26 cellular contexts compared by ENCODE assay signal in the genomic region with DNA sequence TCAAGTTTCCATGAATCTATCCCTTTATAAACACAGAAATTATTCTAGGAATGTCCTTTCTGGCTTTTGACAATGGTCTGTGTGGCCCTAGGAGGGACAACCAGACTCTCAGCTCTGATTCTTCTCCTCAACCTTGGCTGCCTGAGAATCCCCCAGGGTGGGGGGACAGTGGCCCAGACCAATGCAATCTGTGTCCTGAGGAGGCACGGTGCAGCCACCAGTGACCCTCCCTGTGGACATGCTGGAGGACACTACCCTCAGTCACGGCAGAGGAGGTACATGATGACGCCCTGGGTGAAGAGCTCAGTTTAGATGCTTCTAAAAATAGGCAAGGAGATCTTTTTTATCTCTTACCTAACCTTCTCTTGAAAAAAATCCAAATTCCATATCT.
DNase-seq lines count a peak whose midpoint lies in the region; ATAC-seq and TF ChIP-seq lines count a peak whose summit lies in the region.
"Had no signal": no experiment of that assay in that cellular context is flagged by ENCODE, and none has a peak within 500 bp of the region (broad histone marks: within the 10 kb centered on the region; RNA-seq: fewer than 3 reads in every experiment).

No MANE protein-coding gene starts in this region.

- ATAC-seq in Right ventricle myocardium superior (ENCODE audit: poor library complexity) = peak; percentile 31
- ATAC-seq: PC-3 had no signal

- TF ChIP-seq CTCF in left ventricle myocardium inferior (IDR thresholded peaks at IDR 0.05; ENCODE audit: borderline replicate concordance) (no peak), osteocyte (IDR thresholded peaks at IDR 0.05) (no peak)

- intact Hi-C loops in Right ventricle myocardium superior (cut with DNase I) = no loop called here
- intact Hi-C loops in left ventricle myocardium inferior (cut with micrococcal nuclease) = no loop called here
- intact Hi-C loops in cardiac septum (cut with DNase I) = no loop called here

- no peaks in the 10 kb centered on the region for H3K9me3 Mint-ChIP-seq in osteocyte (ENCODE audit: unreplicated experiment)

- H3K27ac ChIP-seq in left ventricle myocardium inferior (replicated peaks) = no peak overlapping the region
- peak overlapping the region; percentile 46 for H3K27ac ChIP-seq in temporal lobe (ENCODE audit: low read depth, low read length)
- H3K27ac ChIP-seq: GM23248 had no signal

- H3K4me3 Mint-ChIP-seq in osteocyte (ENCODE audit: unreplicated experiment) = no peak overlapping the region
- H3K4me3 Mint-ChIP-seq: HFFc6 had no signal

- no peaks in the 10 kb centered on the region for H3K9me3 ChIP-seq in left ventricle myocardium inferior (replicated peaks)
- H3K9me3 ChIP-seq: BE2C, HAP-1 had no signal

- peaks cover 13% of the 10 kb centered on the region for H3K4me1 Mint-ChIP-seq in osteocyte (ENCODE audit: unreplicated experiment)

- H3K27me3 Mint-ChIP-seq in osteocyte (ENCODE audit: unreplicated experiment) = peaks cover 5% of the 10 kb centered on the region

- no peaks in the 10 kb centered on the region for H3K36me3 ChIP-seq in left ventricle myocardium inferior
- H3K36me3 ChIP-seq: BE2C, HAP-1 had no signal

- H3K27me3 ChIP-seq in left ventricle myocardium inferior (ENCODE audit: low read depth) = no peaks in the 10 kb centered on the region
- H3K27me3 ChIP-seq: BE2C had no signal

- no peak for DNase-seq in Right ventricle myocardium superior
- DNase-seq in left ventricle myocardium inferior = no peak
- peak; percentile 70 for DNase-seq in cardiac septum (ENCODE audit: low spot score)
- peak; percentile 16 for DNase-seq in myocyte (ENCODE audit: low read depth)
- no peak for DNase-seq in NCI-H226
- DNase-seq in SIG-M5 (lab: John Stamatoyannopoulos, UW) = no peak
- DNase-seq in osteocyte (ENCODE audit: extremely low spot score, unreplicated experiment) = no peak
- DNase-seq: 8988T, ACHN, BE2C, Calu3, DMS153, DND-41, GM23248, HFFc6, KBM-7, NCI-H1105 treated with DMSO at 0.1 percent for 48 hours, NCI-H146, NCI-H1930, NCI-H2107, NCI-H446, NCI-H524 treated with DMSO at 0.1 percent for 48 hours, NCI-H774, PC-3 had no signal

- H3K27ac Mint-ChIP-seq in osteocyte (ENCODE audit: unreplicated experiment) = no peak overlapping the region
- H3K27ac Mint-ChIP-seq: HFFc6 had no signal

- H3K4me1 ChIP-seq in left ventricle myocardium inferior = peaks cover 6% of the 10 kb centered on the region
- H3K4me1 ChIP-seq: BE2C, HAP-1 had no signal

- no peak overlapping the region for H3K4me3 ChIP-seq in left ventricle myocardium inferior
- H3K4me3 ChIP-seq: GM23248, HAP-1 had no signal

- H3K36me3 Mint-ChIP-seq in osteocyte (ENCODE audit: unreplicated experiment) = no peaks in the 10 kb centered on the region

Comparison
In these comparisons a context has a peak if more than half of its experiments do, and no peak if none do; other contexts are left out.
1. DNase-seq: peak in cardiac septum (single experiment) and myocyte (single experiment); none in Right ventricle myocardium superior (single experiment), left ventricle myocardium inferior (single experiment), NCI-H226 (single experiment), SIG-M5 (single experiment) and osteocyte (single experiment).